In the genomic region with DNA sequence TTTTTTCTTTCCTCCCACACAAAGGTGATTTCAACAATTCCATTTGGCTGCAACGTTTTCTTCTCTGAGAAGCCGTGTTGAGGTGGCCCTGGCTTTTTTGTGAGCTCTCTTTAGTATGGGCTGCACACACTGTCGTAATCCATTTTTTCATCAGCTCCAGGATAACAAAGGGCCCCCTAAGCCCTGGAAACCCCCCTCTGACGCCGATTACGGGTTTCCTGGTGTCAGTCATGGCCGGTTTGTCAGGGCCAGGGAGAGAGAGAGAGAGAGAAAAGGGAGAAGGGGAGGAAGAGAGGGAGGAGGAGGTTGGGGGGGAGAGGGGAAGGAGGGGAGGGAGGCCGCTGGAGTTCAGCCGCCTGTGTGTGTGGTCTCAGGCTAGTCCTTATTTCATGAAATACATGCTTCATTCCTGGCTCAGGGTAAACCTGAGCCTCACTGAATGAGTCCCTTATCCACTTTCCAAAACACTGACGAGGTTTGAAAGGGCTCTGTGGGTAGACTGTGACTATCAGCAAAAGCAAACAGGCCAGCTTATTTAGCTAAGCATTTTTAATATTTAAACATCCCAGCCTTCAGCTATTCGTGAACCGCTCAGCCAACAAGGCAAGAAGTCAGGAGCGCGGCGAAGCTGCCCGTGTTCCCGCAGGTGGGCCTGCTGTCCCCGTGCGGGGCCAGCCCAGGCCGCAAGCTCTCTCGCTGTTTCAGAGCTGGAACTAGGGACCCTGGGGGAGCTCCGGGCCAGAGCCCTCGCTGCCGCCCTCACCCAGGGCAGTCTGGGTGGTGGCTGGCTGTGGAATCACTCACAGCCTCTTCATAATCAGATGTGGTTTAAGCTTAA, we compare ENCODE assay signal across 9 cellular contexts.
DNase-seq lines count a peak whose midpoint lies in the region; ATAC-seq, FAIRE-seq and TF ChIP-seq lines count a peak whose summit lies in the region.
"Had no signal": no experiment of that assay in that cellular context is flagged by ENCODE, and none has a peak within 500 bp of the region (broad histone marks: within the 10 kb centered on the region; RNA-seq: fewer than 3 reads in every experiment).

No MANE protein-coding gene starts in this region.

- ATAC-seq in heart right ventricle (peak in 7 of 8 donors; percentile 10 to 46 (median 38)), pancreas (peak; percentile 76 to 81 (median 80)), HG03520 (IDR thresholded peaks at IDR 0.05; ENCODE audit: unreplicated experiment) (no peak), GM21723 (IDR thresholded peaks at IDR 0.05; ENCODE audit: unreplicated experiment) (no peak)

- H4K20me1 ChIP-seq in BLaER1 = no peaks in the 10 kb centered on the region

- peak overlapping the region; percentile 90 for H3K27ac ChIP-seq in BLaER1
- H3K27ac ChIP-seq in heart right ventricle = peak overlapping the region in 7 of 10 donors; percentile 26 to 68 (median 44)
- H3K27ac ChIP-seq in pancreas = peak overlapping the region; percentile 93 to 98 (median 95)

- no peak for FAIRE-seq in pancreas (lab: Jason Lieb, UNC)

- TF ChIP-seq CTCF in heart right ventricle (IDR thresholded peaks at IDR 0.05) (no peak), pancreas (IDR thresholded peaks at IDR 0.05) (no peak)

- no peak for DNase-seq in activated T-helper 1 cell treated with anti-CD3 and anti-CD28 coated beads, Interleukin-12 subunit alpha, Interleukin-12 subunit beta, Interleukin-2, Interleukin-4 antibody, amounts not matched to agents 30 ng/mL and 10 ng/mL and 1 ng/mL, durations not matched to agents 14 hours and 24 hours and 36 hours (ENCODE audit: low spot score)
- no peak for DNase-seq in heart right ventricle
- peak in 5 of 6 donors; percentile 51 to 72 (median 57) for DNase-seq in pancreas
- no peak for DNase-seq in AG08396 (ENCODE audit: low spot score)
- no peak for DNase-seq in activated CD4-positive, alpha-beta T cell treated with anti-CD3 and anti-CD28 coated beads, Interleukin-2, amount 50 U/mL, for 1 hour
- DNase-seq: NCI-H69 had no signal

- H3K9ac ChIP-seq in BLaER1 = peak overlapping the region; percentile 71

- H3K4me2 ChIP-seq in BLaER1 = peak overlapping the region; percentile 94

- H3K36me3 ChIP-seq in BLaER1 (no peaks in the 10 kb centered on the region), heart right ventricle (no peaks in the 10 kb centered on the region), pancreas (no peaks in the 10 kb centered on the region)

- WGBS in heart right ventricle, 2 donors = 57 to 63% methylated on average over 24 of the region's 24 CpGs
- WGBS in pancreas, 2 donors = 12 to 16% methylated on average over 24 of the region's 24 CpGs

- H3K27me3 ChIP-seq in BLaER1 (no peaks in the 10 kb centered on the region), heart right ventricle (peaks cover 0 to 10% (median 5%) of the 10 kb centered on the region in 7 donors), pancreas (no peaks in the 10 kb centered on the region)

- H3K9me3 ChIP-seq in BLaER1 = peaks cover 18% of the 10 kb centered on the region
- H3K9me3 ChIP-seq in heart right ventricle = no peaks in the 10 kb centered on the region
- H3K9me3 ChIP-seq in pancreas = no peaks in the 10 kb centered on the region

- H3K4me1 Mint-ChIP-seq in activated T-helper 1 cell treated with anti-CD3 and anti-CD28 coated beads, Interleukin-12 subunit alpha, Interleukin-12 subunit beta, Interleukin-2, Interleukin-4 antibody, amounts not matched to agents 30 ng/mL and 10 ng/mL and 1 ng/mL, durations not matched to agents 14 hours and 24 hours and 36 hours (ENCODE audit: low read depth) = peaks cover 8% of the 10 kb centered on the region

- peak overlapping the region; percentile 5 for H3K4me3 Mint-ChIP-seq in activated T-helper 1 cell treated with anti-CD3 and anti-CD28 coated beads, Interleukin-12 subunit alpha, Interleukin-12 subunit beta, Interleukin-2, Interleukin-4 antibody, amounts not matched to agents 30 ng/mL and 10 ng/mL and 1 ng/mL, durations not matched to agents 14 hours and 24 hours and 36 hours

- no peaks in the 10 kb centered on the region for H3K36me3 Mint-ChIP-seq in activated T-helper 1 cell treated with anti-CD3 and anti-CD28 coated beads, Interleukin-12 subunit alpha, Interleukin-12 subunit beta, Interleukin-2, Interleukin-4 antibody, amounts not matched to agents 30 ng/mL and 10 ng/mL and 1 ng/mL, durations not matched to agents 14 hours and 24 hours and 36 hours (ENCODE audit: low read depth)

- intact Hi-C loops in activated T-helper 1 cell treated with anti-CD3 and anti-CD28 coated beads, Interleukin-12 subunit alpha, Interleukin-12 subunit beta, Interleukin-2, Interleukin-4 antibody, amounts not matched to agents 30 ng/mL and 10 ng/mL and 1 ng/mL, durations not matched to agents 14 hours and 24 hours and 36 hours (cut with micrococcal nuclease) = loop anchor here (1.0 to 5.0 kb wide), 2 partner anchors 102 to 171 kb away; a partner anchor contains a TSS
- intact Hi-C loops in heart right ventricle (cut with DNase I) (no loop called here), pancreas (cut with DNase I) (no loop called here)

- H3K9me3 Mint-ChIP-seq in activated T-helper 1 cell treated with anti-CD3 and anti-CD28 coated beads, Interleukin-12 subunit alpha, Interleukin-12 subunit beta, Interleukin-2, Interleukin-4 antibody, amounts not matched to agents 30 ng/mL and 10 ng/mL and 1 ng/mL, durations not matched to agents 14 hours and 24 hours and 36 hours = no peaks in the 10 kb centered on the region

- H3K27ac Mint-ChIP-seq in activated T-helper 1 cell treated with anti-CD3 and anti-CD28 coated beads, Interleukin-12 subunit alpha, Interleukin-12 subunit beta, Interleukin-2, Interleukin-4 antibody, amounts not matched to agents 30 ng/mL and 10 ng/mL and 1 ng/mL, durations not matched to agents 14 hours and 24 hours and 36 hours = peak overlapping the region; percentile 86

- peaks cover 44% of the 10 kb centered on the region for H3K4me1 ChIP-seq in BLaER1
- peaks cover 0 to 11% (median 0%) of the 10 kb centered on the region in 9 donors for H3K4me1 ChIP-seq in heart right ventricle
- peaks cover 19 to 31% (median 21%) of the 10 kb centered on the region in 3 donors for H3K4me1 ChIP-seq in pancreas

- H3K4me3 ChIP-seq in BLaER1 = peak overlapping the region; percentile 53
- H3K4me3 ChIP-seq in heart right ventricle = peak overlapping the region in 1 of 10 donors; percentile 6
- peak overlapping the region in 2 of 4 donors; percentile 9 to 28 for H3K4me3 ChIP-seq in pancreas

- peaks cover 11% of the 10 kb centered on the region for H3K27me3 Mint-ChIP-seq in activated T-helper 1 cell treated with anti-CD3 and anti-CD28 coated beads, Interleukin-12 subunit alpha, Interleukin-12 subunit beta, Interleukin-2, Interleukin-4 antibody, amounts not matched to agents 30 ng/mL and 10 ng/mL and 1 ng/mL, durations not matched to agents 14 hours and 24 hours and 36 hours (ENCODE audit: insufficient read depth)

Comparison
In these comparisons a context has a peak if more than half of its experiments do, and no peak if none do; other contexts are left out.
1. H3K27ac ChIP-seq: peak in every context shown above with its lines; median percentile 95 in pancreas; 90 in BLaER1; 44 in heart right ventricle.
2. DNase-seq: peak in pancreas (5 of 6); none in activated T-helper 1 cell treated with anti-CD3 and anti-CD28 coated beads, Interleukin-12 subunit alpha, Interleukin-12 subunit beta, Interleukin-2, Interleukin-4 antibody, amounts not matched to agents 30 ng/mL and 10 ng/mL and 1 ng/mL, durations not matched to agents 14 hours and 24 hours and 36 hours (single experiment), heart right ventricle (0 of 2), AG08396 (single experiment) and activated CD4-positive, alpha-beta T cell treated with anti-CD3 and anti-CD28 coated beads, Interleukin-2, amount 50 U/mL, for 1 hour (single experiment).
3. ATAC-seq: peak in heart right ventricle (7 of 8) and pancreas (4 of 4); none in HG03520 (single experiment) and GM21723 (single experiment).